In genomic region chr22:45240810-45241631, GRCh38 we compare ENCODE assay signal across 8 cellular contexts. TPM values are rescaled to one million over a fixed set of nuclear protein-coding genes. Genes with fewer than 3 reads are reported as not detected.
DNase-seq lines count a peak whose midpoint lies in the region; FAIRE-seq and TF ChIP-seq lines count a peak whose summit lies in the region.

Gene KIAA0930, minus strand, starts transcription at chr22:45240894. Its CDS starts 191 bp downstream, at chr22:45240703.

- H3K27me3 ChIP-seq in neuron (ENCODE audit: insufficient read depth, low read length) (peaks cover 5% of the 10 kb centered on the region), stomach smooth muscle (ENCODE audit: control insufficient read depth in 1 of 2, insufficient read depth in 2 of 2, low read length in 2 of 2) (no peaks in the 10 kb centered on the region)

- H3K9me3 ChIP-seq in neuron (ENCODE audit: low read length): no peaks in the 10 kb centered on the region
- no peaks in the 10 kb centered on the region for H3K9me3 ChIP-seq in stomach smooth muscle (ENCODE audit: control insufficient read depth in 2 of 2, low read length in 2 of 2)

- TF ChIP-seq CTCF in GM12865 (IDR thresholded peaks at IDR 0.05; ENCODE audit: insufficient read depth, low read depth, low read length, missing control alignments): no peak

- peak within 1 kb of the TSS; percentile 83 for H2AFZ ChIP-seq in neuron (ENCODE audit: low read depth, low read length)

- H3K36me3 ChIP-seq in neuron (ENCODE audit: insufficient read depth, low read length): no peaks in the 10 kb centered on the region
- peaks cover 2 to 5% of the 10 kb centered on the region in 2 donors for H3K36me3 ChIP-seq in stomach smooth muscle (ENCODE audit: control insufficient read depth in 2 of 2, insufficient read depth in 2 of 2, low read length in 2 of 2)

- DNase-seq in GM12865 (ENCODE audit: low read depth): peak; percentile 87
- peak; percentile 78 for DNase-seq in HK-2 (ENCODE audit: unreplicated experiment)
- peak; percentile 65 for DNase-seq in SK-N-DZ (ENCODE audit: low spot score)
- peak; percentile 72 for DNase-seq in activated naive CD4-positive, alpha-beta T cell treated with Interleukin-2 at 50 U/mL for 16 hours
- peak; percentile 94 to 98 for DNase-seq in frontal cortex (ENCODE audit: low spot score in 2 of 2)
- no peak for DNase-seq in NCI-H446 treated with DMSO at 0.1 percent for 48 hours (lab: John Stamatoyannopoulos, UW)

- H3K4me1 ChIP-seq in neuron (ENCODE audit: insufficient read depth, low read length) (peaks cover 15% of the 10 kb centered on the region), stomach smooth muscle (ENCODE audit: control insufficient read depth, insufficient read depth, low read length) (peaks cover 17% of the 10 kb centered on the region)

- peak within 1 kb of the TSS; percentile 62 to 66 for H3K9ac ChIP-seq in stomach smooth muscle (ENCODE audit: low read length in 2 of 2)

- H3K4me3 ChIP-seq in GM12865 (ENCODE audit: low read depth, low read length): peak within 1 kb of the TSS; percentile 89
- peak within 1 kb of the TSS; percentile 80 for H3K4me3 ChIP-seq in neuron (ENCODE audit: low read length)
- H3K4me3 ChIP-seq in stomach smooth muscle (ENCODE audit: low read length in 2 of 2): peak within 1 kb of the TSS; percentile 70 to 78

- no peak for FAIRE-seq in frontal cortex (lab: Jason Lieb, UNC)

- peak within 1 kb of the TSS; percentile 46 for H3K27ac ChIP-seq in stomach smooth muscle (ENCODE audit: low read length)

RNA-seq across cellular contexts. Expression of gene KIAA0930, which starts in this region (rescaled TPM):
- 34.4 and 35.8 TPM in 2 replicates for polyA plus RNA-seq in SK-N-DZ (2014; cell fraction: cytosol; rRNA removed)
- 30.4 and 46.5 TPM in 2 replicates for polyA plus RNA-seq in SK-N-DZ (2014; cell fraction: nucleus; rRNA removed)
- total RNA-seq in frontal cortex: 52.6 TPM
